8 cellular contexts compared by ENCODE assay signal in the genomic region with DNA sequence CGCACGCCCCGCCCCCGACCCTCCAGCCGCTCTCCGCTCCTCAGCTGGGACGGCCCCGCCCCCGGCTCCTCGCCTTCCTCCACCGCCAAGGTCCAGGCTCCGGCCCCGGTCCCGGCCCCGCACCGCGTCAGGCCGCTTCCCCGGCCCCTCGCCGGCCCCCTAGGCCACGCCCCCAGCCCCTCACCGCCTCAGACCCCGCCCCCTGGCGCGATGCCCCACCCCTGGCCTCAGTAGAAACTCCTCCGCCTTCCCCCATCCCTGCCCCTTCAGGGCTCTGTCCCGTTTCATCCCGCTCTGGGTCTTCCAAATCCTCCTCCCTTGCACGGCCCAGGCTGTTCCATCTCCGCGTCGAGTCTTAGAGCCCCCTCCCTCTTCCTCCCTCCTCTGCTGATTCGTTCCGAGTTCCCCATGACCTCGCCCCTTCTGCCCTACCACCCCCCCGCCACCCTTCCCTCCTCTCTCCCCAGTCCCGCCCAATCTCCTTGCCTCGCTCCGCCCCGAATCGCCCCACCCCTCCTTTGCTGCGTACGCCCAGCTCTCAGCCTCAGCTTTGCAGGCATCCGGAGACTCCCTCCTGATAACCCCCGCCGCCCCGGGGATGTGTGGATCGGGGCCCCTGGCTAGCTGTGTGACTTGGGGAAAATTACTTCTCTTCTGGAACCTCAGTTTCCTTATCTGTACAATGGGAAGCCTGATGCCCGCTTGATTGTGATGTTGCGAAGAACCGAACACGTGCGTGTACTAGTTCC. TPM values are rescaled to one million over a fixed set of nuclear protein-coding genes. Genes with fewer than 3 reads are reported as not detected.
DNase-seq lines count a peak whose midpoint lies in the region; ATAC-seq and TF ChIP-seq lines count a peak whose summit lies in the region.

No MANE protein-coding gene starts in this region.

- DNase-seq in NK-92 (lab: John Stamatoyannopoulos, UW; ENCODE audit: unreplicated experiment) (peak; percentile 49), RPMI8226 (peak; percentile 90), activated gamma-delta T cell (lab: John Stamatoyannopoulos, UW) (peak; percentile 63), foreskin fibroblast (peak; percentile 84 to 94), nephron progenitor cell (peak; percentile 98)
- no peak for DNase-seq in NK-92 treated with Interleukin-12 subunit alpha and Interleukin-12 subunit beta, amount 100 ng/mL, for 24 hours (lab: John Stamatoyannopoulos, UW)
- peak; percentile 88 for DNase-seq in Jurkat, Clone E6-1 (ENCODE audit: low read depth, low spot score)
- peak; percentile 89 for DNase-seq in stimulated activated naive CD8-positive, alpha-beta T cell treated with anti-CD3 and anti-CD28 coated beads, Interleukin-15, Interleukin-2, amounts not matched to agents 100 U/mL and 50 U/mL, for 24 hours

- TF ChIP-seq CTCF in foreskin fibroblast (IDR thresholded peaks at IDR 0.05; ENCODE audit: low read depth, low read length) = no peak
- no peak for TF ChIP-seq CTCF in nephron progenitor cell (IDR thresholded peaks at IDR 0.05)

- peaks cover 55% of the 10 kb centered on the region for H3K4me1 Mint-ChIP-seq in nephron progenitor cell

- H3K9me3 Mint-ChIP-seq in nephron progenitor cell = no peaks in the 10 kb centered on the region

- H3K27ac Mint-ChIP-seq in nephron progenitor cell = peak overlapping the region; percentile 85

- H3K36me3 Mint-ChIP-seq in nephron progenitor cell (ENCODE audit: low read depth) = no peaks in the 10 kb centered on the region

- H3K4me3 Mint-ChIP-seq in nephron progenitor cell = peak overlapping the region; percentile 88

- peak overlapping the region; percentile 54 for H3K4me3 ChIP-seq in Jurkat, Clone E6-1 (ENCODE audit: low read length)
- peak overlapping the region; percentile 62 to 77 for H3K4me3 ChIP-seq in foreskin fibroblast (ENCODE audit: low read depth in 1 of 2, low read length in 2 of 2)

- ATAC-seq in stimulated activated naive CD8-positive, alpha-beta T cell treated with anti-CD3 and anti-CD28 coated beads, Interleukin-15, Interleukin-2, amounts not matched to agents 100 U/mL and 50 U/mL, for 24 hours = peak; percentile 93

- peaks cover 20% of the 10 kb centered on the region for H3K27me3 Mint-ChIP-seq in nephron progenitor cell (ENCODE audit: low read depth, poor library complexity)

RNA-seq across cellular contexts. Expression of gene ASAP3, which starts 0.4 kb away (rescaled TPM):
- 10.8 TPM for polyA plus RNA-seq in Jurkat, Clone E6-1 (2012; ENCODE audit: insufficient read depth, insufficient read length)

RNA-seq across cellular contexts. Expression of gene E2F2, which starts 46.6 kb away (rescaled TPM):
- polyA plus RNA-seq in Jurkat, Clone E6-1 (2012; ENCODE audit: insufficient read depth, insufficient read length) = 18.2 TPM

RNA-seq across cellular contexts. Expression of gene TCEA3, which starts 59.9 kb away (rescaled TPM):
- not detected for polyA plus RNA-seq in Jurkat, Clone E6-1 (2012; ENCODE audit: insufficient read depth, insufficient read length)
